In genomic region chr2:164891460-164891859, GRCh38 we compare ENCODE assay signal across 32 cellular contexts.
"Had no signal": no experiment of that assay in that cellular context is flagged by ENCODE, and none has a peak within 500 bp of the region (broad histone marks: within the 10 kb centered on the region; RNA-seq: fewer than 3 reads in every experiment).

No MANE protein-coding gene starts in this region.

- H3K36me3 ChIP-seq: stomach, thyroid gland had no signal

- H3K4me1 ChIP-seq: parathyroid adenoma, thyroid gland had no signal

- ATAC-seq: effector memory CD8-positive, alpha-beta T cell; left colon; mucosa of descending colon; right cardiac atrium; stimulated activated naive B cell treated with anti-CD40 and anti-IgM and Interleukin-4, amounts not matched to agents 10 μg/mL and 1 μg/mL and 100 μg/mL, for 72 hours had no signal

- H3K36me3 Mint-ChIP-seq: activated CD4-positive, alpha-beta memory T cell treated with anti-CD3 and anti-CD28 coated beads for 36 hours had no signal

- H3K9me3 Mint-ChIP-seq: activated CD4-positive, alpha-beta memory T cell treated with anti-CD3 and anti-CD28 coated beads for 36 hours; activated T-helper 1 cell treated with anti-CD3 and anti-CD28 coated beads, Interleukin-12 subunit alpha, Interleukin-12 subunit beta, Interleukin-2, Interleukin-4 antibody, amounts not matched to agents 30 ng/mL and 10 ng/mL and 1 ng/mL, durations not matched to agents 14 hours and 24 hours and 36 hours; stimulated activated naive B cell treated with anti-CD40 and anti-IgM and Interleukin-4, amounts not matched to agents 10 μg/mL and 1 μg/mL and 100 μg/mL, for 72 hours; T-helper 1 cell treated with Interleukin-12 subunit alpha and Interleukin-12 subunit beta and Interleukin-4 antibody, amounts not matched to agents 30 μg/mL and 1 μg/mL, for 36 hours had no signal

- H3K9me3 ChIP-seq: mucosa of descending colon, stomach, thyroid gland had no signal

- DNase-seq: activated CD4-positive, alpha-beta memory T cell treated with anti-CD3 and anti-CD28 coated beads for 36 hours; activated CD4-positive, alpha-beta T cell treated with anti-CD3 and anti-CD28 coated beads, Interleukin-2, amount 10 ng/mL, durations not matched to agents 24 days and 14 days; activated CD4-positive, CD25-positive, alpha-beta regulatory T cell treated with anti-CD3 and anti-CD28 coated beads, Interleukin-2, amount 50 U/mL, for 72 hours; activated CD8-positive, alpha-beta memory T cell treated with anti-CD3 and anti-CD28 coated beads, Interleukin-2, amount 50 U/mL, for 4 hours; activated effector memory CD4-positive, alpha-beta T cell treated with anti-CD3 and anti-CD28 coated beads, Interleukin-2, amount 50 U/mL, for 16 hours; activated naive CD4-positive, alpha-beta T cell treated with anti-CD3 and anti-CD28 coated beads, Interleukin-2, amount 50 U/mL, for 16 hours; activated T-cell treated with anti-CD3 and anti-CD28 coated beads, Interleukin-2, amount 50 U/mL, for 1 hour; amygdala; caudate nucleus; cortex of kidney; effector memory CD8-positive, alpha-beta T cell; foreskin fibroblast; head of caudate nucleus; hippocampal formation; left colon; mesendoderm; mucosa of descending colon; right cardiac atrium; stimulated activated CD4-positive, alpha-beta T cell treated with anti-CD3 and anti-CD28 coated beads, Interleukin-15, amount 100 ng/mL, for 24 hours; stimulated activated CD4-positive, alpha-beta T cell treated with anti-CD3 and anti-CD28 coated beads, Interleukin-2, amount 100 ng/mL, for 24 hours; stimulated activated naive B cell treated with anti-CD40 and anti-IgM and Interleukin-4, amounts not matched to agents 10 μg/mL and 1 μg/mL and 100 μg/mL, for 72 hours; stomach; T-helper 9 cell; thyroid gland had no signal

- H3K27me3 Mint-ChIP-seq: effector memory CD8-positive, alpha-beta T cell; stimulated activated naive B cell treated with anti-CD40 and anti-IgM and Interleukin-4, amounts not matched to agents 10 μg/mL and 1 μg/mL and 100 μg/mL, for 72 hours had no signal

- H3K27me3 ChIP-seq: stomach, thyroid gland had no signal

- FAIRE-seq: endothelial cell of umbilical vein, keratinocyte, TTC549 had no signal

- H3K27ac ChIP-seq: parathyroid adenoma, thyroid gland, VCaP had no signal

- H3K4me3 ChIP-seq: lung, mucosa of descending colon, stomach, thyroid gland had no signal

- H3K9ac ChIP-seq: parathyroid adenoma had no signal

- H3K27ac Mint-ChIP-seq: activated CD4-positive, alpha-beta memory T cell treated with anti-CD3 and anti-CD28 coated beads for 36 hours; activated CD4-positive, alpha-beta T cell treated with anti-CD3 and anti-CD28 coated beads, Interleukin-2, amount 10 ng/mL, durations not matched to agents 24 days and 14 days; activated T-helper 1 cell treated with anti-CD3 and anti-CD28 coated beads, Interleukin-12 subunit alpha, Interleukin-12 subunit beta, Interleukin-2, Interleukin-4 antibody, amounts not matched to agents 30 ng/mL and 10 ng/mL and 1 ng/mL, durations not matched to agents 14 hours and 24 hours and 36 hours; effector memory CD8-positive, alpha-beta T cell; stimulated activated naive B cell treated with anti-CD40 and anti-IgM and Interleukin-4, amounts not matched to agents 10 μg/mL and 1 μg/mL and 100 μg/mL, for 72 hours; T-helper 1 cell treated with Interleukin-12 subunit alpha and Interleukin-12 subunit beta and Interleukin-4 antibody, amounts not matched to agents 30 μg/mL and 1 μg/mL, for 36 hours had no signal

- H3K4me3 Mint-ChIP-seq: activated CD4-positive, alpha-beta memory T cell treated with anti-CD3 and anti-CD28 coated beads for 36 hours; activated CD4-positive, alpha-beta T cell treated with anti-CD3 and anti-CD28 coated beads, Interleukin-2, amount 10 ng/mL, durations not matched to agents 24 days and 14 days; activated T-helper 1 cell treated with anti-CD3 and anti-CD28 coated beads, Interleukin-12 subunit alpha, Interleukin-12 subunit beta, Interleukin-2, Interleukin-4 antibody, amounts not matched to agents 30 ng/mL and 10 ng/mL and 1 ng/mL, durations not matched to agents 14 hours and 24 hours and 36 hours; effector memory CD8-positive, alpha-beta T cell; stimulated activated naive B cell treated with anti-CD40 and anti-IgM and Interleukin-4, amounts not matched to agents 10 μg/mL and 1 μg/mL and 100 μg/mL, for 72 hours; T-helper 1 cell treated with Interleukin-12 subunit alpha and Interleukin-12 subunit beta and Interleukin-4 antibody, amounts not matched to agents 30 μg/mL and 1 μg/mL, for 36 hours had no signal
